ENCODE assay signal across 10 cellular contexts in the genomic region with DNA sequence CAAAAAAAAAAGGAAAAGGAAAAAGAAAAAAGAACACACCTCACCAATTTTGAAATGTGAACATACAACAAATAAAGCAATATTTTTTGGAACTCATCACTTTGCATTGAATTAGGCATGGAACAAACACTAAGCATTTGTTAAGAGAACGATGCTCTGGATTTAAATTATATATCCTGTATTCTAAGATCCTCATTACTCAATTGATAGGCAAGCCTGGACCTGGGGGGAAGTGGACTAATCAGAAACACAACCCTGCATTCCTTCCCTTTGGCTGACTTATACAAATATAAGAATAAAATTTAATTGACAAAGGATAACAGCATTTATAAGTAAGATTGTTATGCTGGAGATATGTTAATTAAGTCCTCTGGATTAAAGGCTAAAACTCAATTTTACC. TPM values are rescaled to one million over a fixed set of nuclear protein-coding genes. Genes with fewer than 3 reads are reported as not detected.
A peak's percentile ranks its signal among the peaks of the same experiment; 100 is the strongest.
DNase-seq lines count a peak whose midpoint lies in the region; ATAC-seq and TF ChIP-seq lines count a peak whose summit lies in the region.
"Had no signal": no experiment of that assay in that cellular context is flagged by ENCODE, and none has a peak within 500 bp of the region (broad histone marks: within the 10 kb centered on the region; RNA-seq: fewer than 3 reads in every experiment).

No MANE protein-coding gene starts in this region.

- H3K4me3 Mint-ChIP-seq in WTC11 = peak overlapping the region; percentile 93

- H3K4me3 ChIP-seq in iPS-15b (ENCODE audit: low read depth, low read length) = peak overlapping the region; percentile 60
- peak overlapping the region; percentile 67 to 80 for H3K4me3 ChIP-seq in stomach smooth muscle (ENCODE audit: low read length in 2 of 2)

- no peaks in the 10 kb centered on the region for H3K36me3 ChIP-seq in iPS-15b (ENCODE audit: control insufficient read depth, insufficient read depth, low read length)
- H3K36me3 ChIP-seq in stomach smooth muscle (ENCODE audit: control insufficient read depth in 2 of 2, insufficient read depth in 2 of 2, low read length in 2 of 2) = no peaks in the 10 kb centered on the region

- no peak for ATAC-seq in WTC11

- no peak overlapping the region for H3K27ac ChIP-seq in stomach smooth muscle (ENCODE audit: low read length)

- H3K4me1 ChIP-seq in iPS-15b (ENCODE audit: control insufficient read depth, insufficient read depth, low read length) (peaks cover 8% of the 10 kb centered on the region), stomach smooth muscle (ENCODE audit: control insufficient read depth, insufficient read depth, low read length) (peaks cover 8% of the 10 kb centered on the region)

- H3K4me1 Mint-ChIP-seq in WTC11 = peaks cover 44% of the 10 kb centered on the region

- H3K27me3 ChIP-seq in iPS-15b (ENCODE audit: control insufficient read depth, insufficient read depth, low read length) (no peaks in the 10 kb centered on the region), stomach smooth muscle (ENCODE audit: control insufficient read depth in 1 of 2, insufficient read depth in 2 of 2, low read length in 2 of 2) (no peaks in the 10 kb centered on the region)

- no peaks in the 10 kb centered on the region for H3K9me3 Mint-ChIP-seq in WTC11

- TF ChIP-seq CTCF in WTC11 (IDR thresholded peaks at IDR 0.05) = no peak

- CTCF ChIA-PET in WTC11 (lab: Charles Lee) = interaction anchor here (1.0 kb wide), 1 partner anchor 48 kb away, joined by 5 read pairs; no protein-coding TSS in a partner anchor

- H3K9me3 ChIP-seq in iPS-15b (ENCODE audit: control insufficient read depth, insufficient read depth, low read length) (no peaks in the 10 kb centered on the region), stomach smooth muscle (ENCODE audit: control insufficient read depth in 2 of 2, low read length in 2 of 2) (no peaks in the 10 kb centered on the region)

- POLR2A ChIA-PET in WTC11 (lab: Charles Lee) = no interaction called here

- H3K9ac ChIP-seq in iPS-15b (ENCODE audit: low read depth, low read length) (no peak overlapping the region), stomach smooth muscle (ENCODE audit: low read length in 2 of 2) (peak overlapping the region in 1 of 2 donors; percentile 67)

- DNase-seq in HCEC 1CT = peak; percentile 27
- no peak for DNase-seq in WTC11 (ENCODE audit: low spot score)
- DNase-seq in NCI-H345 treated with DMSO at 0.1 percent for 48 hours (lab: John Stamatoyannopoulos, UW; ENCODE audit: unreplicated experiment) = no peak
- DNase-seq in medulla oblongata (ENCODE audit: extremely low spot score) = no peak
- DNase-seq in NCI-H2196 (lab: John Stamatoyannopoulos, UW; ENCODE audit: unreplicated experiment) = no peak
- DNase-seq: activated T-cell treated with anti-CD3 and anti-CD28 coated beads, Interleukin-2, amount 50 U/mL, for 48 hours; NCI-H1105 had no signal

- H3K36me3 Mint-ChIP-seq in WTC11 = peaks cover 5% of the 10 kb centered on the region; the same call in 1 of the 2 replicates

- H3K27ac Mint-ChIP-seq in WTC11 = no peak overlapping the region

- H3K27me3 Mint-ChIP-seq in WTC11 (ENCODE audit: low read depth) = no peaks in the 10 kb centered on the region

TF ChIP-seq in WTC11, 78 proteins besides CTCF, POLR2A, EP300 and RAD21 (continues in another document):
- TF ChIP-seq, protein P1, sequence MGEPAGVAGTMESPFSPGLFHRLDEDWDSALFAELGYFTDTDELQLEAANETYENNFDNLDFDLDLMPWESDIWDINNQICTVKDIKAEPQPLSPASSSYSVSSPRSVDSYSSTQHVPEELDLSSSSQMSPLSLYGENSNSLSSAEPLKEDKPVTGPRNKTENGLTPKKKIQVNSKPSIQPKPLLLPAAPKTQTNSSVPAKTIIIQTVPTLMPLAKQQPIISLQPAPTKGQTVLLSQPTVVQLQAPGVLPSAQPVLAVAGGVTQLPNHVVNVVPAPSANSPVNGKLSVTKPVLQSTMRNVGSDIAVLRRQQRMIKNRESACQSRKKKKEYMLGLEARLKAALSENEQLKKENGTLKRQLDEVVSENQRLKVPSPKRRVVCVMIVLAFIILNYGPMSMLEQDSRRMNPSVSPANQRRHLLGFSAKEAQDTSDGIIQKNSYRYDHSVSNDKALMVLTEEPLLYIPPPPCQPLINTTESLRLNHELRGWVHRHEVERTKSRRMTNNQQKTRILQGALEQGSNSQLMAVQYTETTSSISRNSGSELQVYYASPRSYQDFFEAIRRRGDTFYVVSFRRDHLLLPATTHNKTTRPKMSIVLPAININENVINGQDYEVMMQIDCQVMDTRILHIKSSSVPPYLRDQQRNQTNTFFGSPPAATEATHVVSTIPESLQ (CRISPR knock-in tag; IDR thresholded peaks at IDR 0.05) = no peak
- TF ChIP-seq ATF1 (CRISPR knock-in tag; IDR thresholded peaks at IDR 0.05) (no peak), ESRRA (CRISPR knock-in tag; IDR thresholded peaks at IDR 0.05; ENCODE audit: borderline replicate concordance) (no peak), ELF4 (CRISPR knock-in tag; IDR thresholded peaks at IDR 0.05; ENCODE audit: low read depth) (no peak), ZNF416 (CRISPR knock-in tag; IDR thresholded peaks at IDR 0.05) (no peak), GRHL2 (CRISPR knock-in tag; IDR thresholded peaks at IDR 0.05; ENCODE audit: insufficient replicate concordance, severe bottlenecking) (no peak), GTF2I (CRISPR knock-in tag; conservative IDR thresholded peaks at IDR 0.05) (no peak), ZNF232 (CRISPR knock-in tag; IDR thresholded peaks at IDR 0.05) (no peak), SMAD4 (CRISPR knock-in tag; IDR thresholded peaks at IDR 0.05) (no peak), ZNF219 (CRISPR knock-in tag; IDR thresholded peaks at IDR 0.05; ENCODE audit: borderline replicate concordance) (no peak)
- TF ChIP-seq, protein P2, sequence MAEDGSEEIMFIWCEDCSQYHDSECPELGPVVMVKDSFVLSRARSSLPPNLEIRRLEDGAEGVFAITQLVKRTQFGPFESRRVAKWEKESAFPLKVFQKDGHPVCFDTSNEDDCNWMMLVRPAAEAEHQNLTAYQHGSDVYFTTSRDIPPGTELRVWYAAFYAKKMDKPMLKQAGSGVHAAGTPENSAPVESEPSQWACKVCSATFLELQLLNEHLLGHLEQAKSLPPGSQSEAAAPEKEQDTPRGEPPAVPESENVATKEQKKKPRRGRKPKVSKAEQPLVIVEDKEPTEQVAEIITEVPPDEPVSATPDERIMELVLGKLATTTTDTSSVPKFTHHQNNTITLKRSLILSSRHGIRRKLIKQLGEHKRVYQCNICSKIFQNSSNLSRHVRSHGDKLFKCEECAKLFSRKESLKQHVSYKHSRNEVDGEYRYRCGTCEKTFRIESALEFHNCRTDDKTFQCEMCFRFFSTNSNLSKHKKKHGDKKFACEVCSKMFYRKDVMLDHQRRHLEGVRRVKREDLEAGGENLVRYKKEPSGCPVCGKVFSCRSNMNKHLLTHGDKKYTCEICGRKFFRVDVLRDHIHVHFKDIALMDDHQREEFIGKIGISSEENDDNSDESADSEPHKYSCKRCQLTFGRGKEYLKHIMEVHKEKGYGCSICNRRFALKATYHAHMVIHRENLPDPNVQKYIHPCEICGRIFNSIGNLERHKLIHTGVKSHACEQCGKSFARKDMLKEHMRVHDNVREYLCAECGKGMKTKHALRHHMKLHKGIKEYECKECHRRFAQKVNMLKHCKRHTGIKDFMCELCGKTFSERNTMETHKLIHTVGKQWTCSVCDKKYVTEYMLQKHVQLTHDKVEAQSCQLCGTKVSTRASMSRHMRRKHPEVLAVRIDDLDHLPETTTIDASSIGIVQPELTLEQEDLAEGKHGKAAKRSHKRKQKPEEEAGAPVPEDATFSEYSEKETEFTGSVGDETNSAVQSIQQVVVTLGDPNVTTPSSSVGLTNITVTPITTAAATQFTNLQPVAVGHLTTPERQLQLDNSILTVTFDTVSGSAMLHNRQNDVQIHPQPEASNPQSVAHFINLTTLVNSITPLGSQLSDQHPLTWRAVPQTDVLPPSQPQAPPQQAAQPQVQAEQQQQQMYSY (CRISPR knock-in tag; IDR thresholded peaks at IDR 0.05) = no peak
- TF ChIP-seq, protein P3, sequence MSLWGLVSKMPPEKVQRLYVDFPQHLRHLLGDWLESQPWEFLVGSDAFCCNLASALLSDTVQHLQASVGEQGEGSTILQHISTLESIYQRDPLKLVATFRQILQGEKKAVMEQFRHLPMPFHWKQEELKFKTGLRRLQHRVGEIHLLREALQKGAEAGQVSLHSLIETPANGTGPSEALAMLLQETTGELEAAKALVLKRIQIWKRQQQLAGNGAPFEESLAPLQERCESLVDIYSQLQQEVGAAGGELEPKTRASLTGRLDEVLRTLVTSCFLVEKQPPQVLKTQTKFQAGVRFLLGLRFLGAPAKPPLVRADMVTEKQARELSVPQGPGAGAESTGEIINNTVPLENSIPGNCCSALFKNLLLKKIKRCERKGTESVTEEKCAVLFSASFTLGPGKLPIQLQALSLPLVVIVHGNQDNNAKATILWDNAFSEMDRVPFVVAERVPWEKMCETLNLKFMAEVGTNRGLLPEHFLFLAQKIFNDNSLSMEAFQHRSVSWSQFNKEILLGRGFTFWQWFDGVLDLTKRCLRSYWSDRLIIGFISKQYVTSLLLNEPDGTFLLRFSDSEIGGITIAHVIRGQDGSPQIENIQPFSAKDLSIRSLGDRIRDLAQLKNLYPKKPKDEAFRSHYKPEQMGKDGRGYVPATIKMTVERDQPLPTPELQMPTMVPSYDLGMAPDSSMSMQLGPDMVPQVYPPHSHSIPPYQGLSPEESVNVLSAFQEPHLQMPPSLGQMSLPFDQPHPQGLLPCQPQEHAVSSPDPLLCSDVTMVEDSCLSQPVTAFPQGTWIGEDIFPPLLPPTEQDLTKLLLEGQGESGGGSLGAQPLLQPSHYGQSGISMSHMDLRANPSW (CRISPR knock-in tag; conservative IDR thresholded peaks at IDR 0.05; ENCODE audit: low read depth) = no peak
- TF ChIP-seq, protein P4, sequence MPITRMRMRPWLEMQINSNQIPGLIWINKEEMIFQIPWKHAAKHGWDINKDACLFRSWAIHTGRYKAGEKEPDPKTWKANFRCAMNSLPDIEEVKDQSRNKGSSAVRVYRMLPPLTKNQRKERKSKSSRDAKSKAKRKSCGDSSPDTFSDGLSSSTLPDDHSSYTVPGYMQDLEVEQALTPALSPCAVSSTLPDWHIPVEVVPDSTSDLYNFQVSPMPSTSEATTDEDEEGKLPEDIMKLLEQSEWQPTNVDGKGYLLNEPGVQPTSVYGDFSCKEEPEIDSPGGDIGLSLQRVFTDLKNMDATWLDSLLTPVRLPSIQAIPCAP (CRISPR knock-in tag; IDR thresholded peaks at IDR 0.05) = no peak
- TF ChIP-seq, protein P5, sequence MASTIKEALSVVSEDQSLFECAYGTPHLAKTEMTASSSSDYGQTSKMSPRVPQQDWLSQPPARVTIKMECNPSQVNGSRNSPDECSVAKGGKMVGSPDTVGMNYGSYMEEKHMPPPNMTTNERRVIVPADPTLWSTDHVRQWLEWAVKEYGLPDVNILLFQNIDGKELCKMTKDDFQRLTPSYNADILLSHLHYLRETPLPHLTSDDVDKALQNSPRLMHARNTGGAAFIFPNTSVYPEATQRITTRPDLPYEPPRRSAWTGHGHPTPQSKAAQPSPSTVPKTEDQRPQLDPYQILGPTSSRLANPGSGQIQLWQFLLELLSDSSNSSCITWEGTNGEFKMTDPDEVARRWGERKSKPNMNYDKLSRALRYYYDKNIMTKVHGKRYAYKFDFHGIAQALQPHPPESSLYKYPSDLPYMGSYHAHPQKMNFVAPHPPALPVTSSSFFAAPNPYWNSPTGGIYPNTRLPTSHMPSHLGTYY (CRISPR knock-in tag; IDR thresholded peaks at IDR 0.05) = no peak

RNA-seq across cellular contexts. Expression of a gene that starts 2.2 kb away (rescaled TPM):
- 102 to 107 TPM (median 104 TPM) in 3 replicates for total RNA-seq in WTC11 (2021)

RNA-seq across cellular contexts. Expression of a gene that starts 19.8 kb away (rescaled TPM):
- total RNA-seq in WTC11 (2021) = not detected in 3 replicates
- total RNA-seq: renal cortical epithelial cell had no signal
